ENCODE assay signal across 1 cellular context in genomic region chr1:161079436-161080110, GRCh38.
TF ChIP-seq lines count a peak whose summit lies in the region.

No MANE protein-coding gene starts in this region.

TF ChIP-seq in H1, 55 proteins besides CTCF, POLR2A, EP300 and RAD21:
- TF ChIP-seq SP4 (IDR thresholded peaks at IDR 0.05; ENCODE audit: low read length) (no peak), ASH2L (IDR thresholded peaks at IDR 0.05; ENCODE audit: low read length) (no peak), SRF (IDR thresholded peaks at IDR 0.05; ENCODE audit: low read depth, low read length) (no peak), EGR1 (IDR thresholded peaks at IDR 0.05; ENCODE audit: borderline replicate concordance, low read depth, low read length) (no peak)
